ENCODE assay signal across 13 cellular contexts in genomic region chr1:153543738-153544135, GRCh38. TPM values are rescaled to one million over a fixed set of nuclear protein-coding genes. Genes with fewer than 3 reads are reported as not detected.
DNase-seq lines count a peak whose midpoint lies in the region; TF ChIP-seq lines count a peak whose summit lies in the region.
"Had no signal": no experiment of that assay in that cellular context is flagged by ENCODE, and none has a peak within 500 bp of the region (broad histone marks: within the 10 kb centered on the region; RNA-seq: fewer than 3 reads in every experiment).

No MANE protein-coding gene starts in this region.

- no peak overlapping the region for H4K91ac ChIP-seq in neuronal stem cell (ENCODE audit: low read depth, low read length, poor library complexity)

- TF ChIP-seq CTCF in left ventricle myocardium inferior (IDR thresholded peaks at IDR 0.05; ENCODE audit: borderline replicate concordance) (no peak), right atrium auricular region (IDR thresholded peaks at IDR 0.05) (no peak), breast epithelium (IDR thresholded peaks at IDR 0.05) (no peak)

- peak overlapping the region; percentile 5 for H2AK5ac ChIP-seq in neuronal stem cell (ENCODE audit: low read depth, low read length)

- intact Hi-C loops in left ventricle myocardium inferior (cut with micrococcal nuclease) (no loop called here), breast epithelium (cut with DNase I; ENCODE audit: low total_unique reads) (no loop called here)

- H2BK120ac ChIP-seq in neuronal stem cell (ENCODE audit: low read depth, low read length) = no peak overlapping the region

- H3K27me3 ChIP-seq in left ventricle myocardium inferior (ENCODE audit: low read depth) = no peaks in the 10 kb centered on the region
- H3K27me3 ChIP-seq in right atrium auricular region = no peaks in the 10 kb centered on the region
- no peaks in the 10 kb centered on the region for H3K27me3 ChIP-seq in breast epithelium
- peaks cover 0 to 24% (median 0%) of the 10 kb centered on the region in 3 experiments for H3K27me3 ChIP-seq in neuronal stem cell (ENCODE audit: control insufficient read depth in 3 of 3, insufficient read depth in 3 of 3, low read depth in 1 of 3, low read length in 3 of 3)

- DNase-seq in left ventricle myocardium inferior = no peak
- no peak for DNase-seq in right atrium auricular region (ENCODE audit: low spot score)
- no peak for DNase-seq in breast epithelium (ENCODE audit: low spot score in 2 of 2)
- no peak for DNase-seq in neuronal stem cell (ENCODE audit: low spot score)
- no peak for DNase-seq in RKO (ENCODE audit: low spot score)
- no peak for DNase-seq in GDM1 (lab: John Stamatoyannopoulos, UW)
- DNase-seq in occipital lobe (lab: John Stamatoyannopoulos, UW) = no peak
- DNase-seq in NCI-H526 treated with DMSO at 0.1 percent for 48 hours (lab: John Stamatoyannopoulos, UW) = no peak
- DNase-seq: NCI-H187; stimulated activated CD8-positive, alpha-beta memory T cell treated with anti-CD3 and anti-CD28 coated beads, Interleukin-4, amount 100 ng/mL, for 48 hours had no signal

- H4K8ac ChIP-seq in neuronal stem cell (ENCODE audit: low read depth, low read length) = no peak overlapping the region

- no peak overlapping the region for H3K14ac ChIP-seq in neuronal stem cell (ENCODE audit: low read length)

- H3K36me3 ChIP-seq in left ventricle myocardium inferior = no peaks in the 10 kb centered on the region
- no peaks in the 10 kb centered on the region for H3K36me3 ChIP-seq in right atrium auricular region
- no peaks in the 10 kb centered on the region for H3K36me3 ChIP-seq in breast epithelium
- H3K36me3 ChIP-seq in neuronal stem cell (replicated peaks in 1 of 2; ENCODE audit: control insufficient read depth in 2 of 2, insufficient read depth in 2 of 2, low read length in 2 of 2) = no peaks in the 10 kb centered on the region

- no peaks in the 10 kb centered on the region for H3K79me1 ChIP-seq in neuronal stem cell (ENCODE audit: low read depth, low read length)

- no peak overlapping the region for H3K23ac ChIP-seq in neuronal stem cell (ENCODE audit: low read depth, low read length, poor library complexity)

- H3K27ac ChIP-seq in left ventricle myocardium inferior (replicated peaks) (peak overlapping the region; percentile 90), right atrium auricular region (no peak overlapping the region), breast epithelium (peak overlapping the region; percentile 89 to 94), neuronal stem cell (replicated peaks; ENCODE audit: low read length) (no peak overlapping the region)

- peak overlapping the region; percentile 66 for H3K4me3 ChIP-seq in left ventricle myocardium inferior
- H3K4me3 ChIP-seq in right atrium auricular region = peak overlapping the region in 1 of 2 donors; percentile 46
- H3K4me3 ChIP-seq in breast epithelium = peak overlapping the region; percentile 37 to 62 (median 56)
- no peak overlapping the region for H3K4me3 ChIP-seq in neuronal stem cell (ENCODE audit: low read length in 2 of 2)
- H3K4me3 ChIP-seq: GM12878 had no signal

- WGBS in neuronal stem cell (ENCODE audit: extremely low coverage in 2 of 2, insufficient read length in 2 of 2, insufficient replicate concordance in 1 of 2), 2 donors = no CpG with 5 or more reads among the region's 4 CpGs

- H3K4me1 ChIP-seq in left ventricle myocardium inferior (peaks cover 65% of the 10 kb centered on the region), right atrium auricular region (peaks cover 0 to 66% of the 10 kb centered on the region in 2 donors), breast epithelium (peaks cover 11 to 39% of the 10 kb centered on the region in 2 donors), neuronal stem cell (ENCODE audit: control insufficient read depth in 2 of 2, insufficient read depth in 1 of 2, low read depth in 1 of 2, low read length in 2 of 2) (peaks cover 13 to 31% of the 10 kb centered on the region in 2 donors)

- no peak overlapping the region for H3K9ac ChIP-seq in neuronal stem cell (ENCODE audit: low read depth, low read length, poor library complexity)

- H3K4me2 ChIP-seq in neuronal stem cell (ENCODE audit: insufficient read depth, low read length, poor library complexity, severe bottlenecking) = no peak overlapping the region

- H2BK5ac ChIP-seq in neuronal stem cell (ENCODE audit: low read length) = no peak overlapping the region

- H3K9me3 ChIP-seq in left ventricle myocardium inferior (replicated peaks) = no peaks in the 10 kb centered on the region
- H3K9me3 ChIP-seq in right atrium auricular region = no peaks in the 10 kb centered on the region
- H3K9me3 ChIP-seq in breast epithelium = no peaks in the 10 kb centered on the region
- H3K9me3 ChIP-seq in neuronal stem cell (replicated peaks in 1 of 2; ENCODE audit: control insufficient read depth in 2 of 2, insufficient read depth in 1 of 2, low read depth in 1 of 2, low read length in 2 of 2) = no peaks in the 10 kb centered on the region

- no peak overlapping the region for H3K4ac ChIP-seq in neuronal stem cell (ENCODE audit: low read length)

- no peak overlapping the region for H2AFZ ChIP-seq in neuronal stem cell (ENCODE audit: low read length)

- TF ChIP-seq POLR2A in breast epithelium (IDR thresholded peaks at IDR 0.05) = no peak

- no peak overlapping the region for H2BK15ac ChIP-seq in neuronal stem cell (ENCODE audit: low read length)

- H3K18ac ChIP-seq in neuronal stem cell (ENCODE audit: low read length) = no peak overlapping the region

- no peak overlapping the region for H2BK12ac ChIP-seq in neuronal stem cell (ENCODE audit: low read length)

RNA-seq across cellular contexts. Expression of gene S100A4, which starts 1.9 kb away (rescaled TPM):
- total RNA-seq in left ventricle myocardium inferior (137 TPM), right atrium auricular region (100 to 1,000 TPM; 144 to 156 TPM), breast epithelium (1,000 to 10,000 TPM in 1 of 3 donors, 100 to 1,000 TPM in 2; 177 to 1,015 (median 198) TPM), occipital lobe (0.62 TPM)
- polyA plus RNA-seq in neuronal stem cell (2013, experiment 1 of 2) = 51.2 TPM
- polyA plus RNA-seq in neuronal stem cell (2013, experiment 2 of 2) = 52.2 TPM

RNA-seq across cellular contexts. Expression of gene S100A5, which starts 3.0 kb away (rescaled TPM):
- total RNA-seq in left ventricle myocardium inferior (not detected), right atrium auricular region (not detected), breast epithelium (not detected), occipital lobe (not detected)
- not detected for polyA plus RNA-seq in neuronal stem cell (2013, experiment 1 of 2)
- polyA plus RNA-seq in neuronal stem cell (2013, experiment 2 of 2) = not detected
- total RNA-seq: lower leg skin, Right ventricle myocardium inferior had no signal

RNA-seq across cellular contexts. Expression of gene S100A3, which starts 5.3 kb away (rescaled TPM):
- total RNA-seq in left ventricle myocardium inferior = 0.36 TPM
- 1 to 10 TPM; 1.8 to 3.4 TPM for total RNA-seq in right atrium auricular region
- 1 to 10 TPM in 2 of 3 donors, under 1 TPM in 1; 0.44 to 2.6 (median 2.2) TPM for total RNA-seq in breast epithelium
- polyA plus RNA-seq in neuronal stem cell (2013, experiment 1 of 2) = 0.07 TPM
- polyA plus RNA-seq in neuronal stem cell (2013, experiment 2 of 2) = 0.15 TPM
- not detected for total RNA-seq in occipital lobe
- total RNA-seq: GM12878 had no signal

RNA-seq across cellular contexts. Expression of gene S100A6, which starts 7.9 kb away (rescaled TPM):
- total RNA-seq in left ventricle myocardium inferior = 336 TPM
- 100 to 1,000 TPM; 156 to 324 TPM for total RNA-seq in right atrium auricular region
- total RNA-seq in breast epithelium = 100 to 1,000 TPM; 351 to 861 (median 423) TPM
- polyA plus RNA-seq in neuronal stem cell (2013, experiment 1 of 2) = 17.2 TPM
- 17.4 TPM for polyA plus RNA-seq in neuronal stem cell (2013, experiment 2 of 2)
- 9.2 TPM for total RNA-seq in occipital lobe

RNA-seq across cellular contexts. Expression of gene S100A2, which starts 21.9 kb away (rescaled TPM):
- total RNA-seq in left ventricle myocardium inferior = 2.7 TPM
- not detected for total RNA-seq in right atrium auricular region
- total RNA-seq in breast epithelium = 1 to 10 TPM in 1 of 3 donors, under 1 TPM in 1, not detected in 1; 0.33 to 5.4 TPM
- 0.86 TPM for polyA plus RNA-seq in neuronal stem cell (2013, experiment 1 of 2)
- polyA plus RNA-seq in neuronal stem cell (2013, experiment 2 of 2) = 0.73 TPM
- not detected for total RNA-seq in occipital lobe

Comparison
In these comparisons a context has a peak if more than half of its experiments do, and no peak if none do; other contexts are left out.
1. H3K27ac ChIP-seq: peak in left ventricle myocardium inferior (single experiment) and breast epithelium (2 of 2); none in right atrium auricular region (0 of 2) and neuronal stem cell (single experiment).
2. H3K4me3 ChIP-seq: peak in left ventricle myocardium inferior (single experiment) and breast epithelium (3 of 3); none in neuronal stem cell (0 of 2).
3. RNA of gene S100A4, which starts 1.9 kb away (total RNA-seq): 177 to 1,015 TPM in breast epithelium, 144 to 156 TPM in right atrium auricular region and 137 TPM in left ventricle myocardium inferior (single experiment); 0.62 TPM in occipital lobe (single experiment); every median in the first group is over 10 times any median in the second.